Comparison of ENCODE assay signal across 7 cellular contexts in genomic region chr11:100749887-100750565, GRCh38.
DNase-seq lines count a peak whose midpoint lies in the region; ATAC-seq, FAIRE-seq and TF ChIP-seq lines count a peak whose summit lies in the region.
"Not testable (repeated sequence)": the region's sequence is repeated elsewhere in the genome, so short reads cannot be mapped to it uniquely, and the experiment has no call there.

No MANE protein-coding gene starts in this region.

- not testable (repeated sequence) for H3K9ac ChIP-seq in GM12878 (ENCODE audit: control insufficient read depth, insufficient read depth, low read length); endodermal cell (ENCODE audit: extremely low read depth, low read length, poor library complexity, severe bottlenecking)

- H3K36me3 Mint-ChIP-seq in endodermal cell (ENCODE audit: low read depth): peaks cover 41% of the 10 kb centered on the region
- peaks cover 14% of the 10 kb centered on the region for H3K36me3 Mint-ChIP-seq in mesothelial cell of epicardium

- RAD21 ChIA-PET in GM12878 (lab: Charles Lee; ENCODE audit: unreplicated experiment): not testable (repeated sequence)

- not testable (repeated sequence) for H3K79me2 ChIP-seq in GM12878 (ENCODE audit: control insufficient read depth, insufficient read depth, low read length)

- FAIRE-seq in GM12878 (lab: Jason Lieb, UNC): not testable (repeated sequence)

- not testable (repeated sequence) for H3K4me2 ChIP-seq in GM12878 (ENCODE audit: control insufficient read depth, insufficient read depth)

- TF ChIP-seq EP300 in GM12878 (IDR thresholded peaks at IDR 0.05; ENCODE audit: borderline replicate concordance in 1 of 2, control insufficient read depth in 1 of 2, low read depth in 2 of 2, low read length in 2 of 2): not testable (repeated sequence)

- TF ChIP-seq POLR2A in GM12878 (IDR thresholded peaks at IDR 0.05; ENCODE audit: low read depth, low read length): not testable (repeated sequence)

- H3K4me1 ChIP-seq in HEK293 (ENCODE audit: control insufficient read depth, insufficient read depth, low read length); GM12878 (ENCODE audit: control insufficient read depth, insufficient read depth, low read length): not testable (repeated sequence)
- peaks cover 23% of the 10 kb centered on the region for H3K4me1 ChIP-seq in endodermal cell (ENCODE audit: control insufficient read depth, insufficient read depth, low read length)

- H3K9me3 ChIP-seq in HEK293 (ENCODE audit: control insufficient read depth, insufficient read depth, low read depth, low read length); MG63; GM12878 (replicated peaks; ENCODE audit: control insufficient read depth, insufficient read depth, low read length): not testable (repeated sequence)
- H3K9me3 ChIP-seq in endodermal cell (ENCODE audit: control insufficient read depth, low read length): peaks cover 17% of the 10 kb centered on the region

- peak; percentile 21; the same call in 1 of the 3 replicates for ATAC-seq in GM12878

- not testable (repeated sequence) for H3K27me3 ChIP-seq in MG63; GM12878 (replicated peaks in 1 of 2; ENCODE audit: control insufficient read depth in 2 of 2, insufficient read depth in 2 of 2, low read length in 1 of 2); endodermal cell (ENCODE audit: control insufficient read depth, insufficient read depth, low read length, poor library complexity, severe bottlenecking)

- H3K9me3 Mint-ChIP-seq in endodermal cell: peaks cover 19% of the 10 kb centered on the region
- H3K9me3 Mint-ChIP-seq in mesothelial cell of epicardium: peaks cover 12% of the 10 kb centered on the region

- POLR2A ChIA-PET in HEK293 (lab: Yijun Ruan, JAX); GM12878 (lab: Charles Lee): not testable (repeated sequence)

- TF ChIP-seq RAD21 in GM12878 (IDR thresholded peaks at IDR 0.05; ENCODE audit: insufficient read depth, low read depth, low read length): not testable (repeated sequence)

- not testable (repeated sequence) for H3K4me3 ChIP-seq in GM12865 (ENCODE audit: low read depth, low read length); HEK293 (ENCODE audit: low read depth, low read length); MG63; GM12878
- peak overlapping the region; percentile 61 for H3K4me3 ChIP-seq in endodermal cell (ENCODE audit: low read length)

- not testable (repeated sequence) for BruUV-seq in GM12878 (replicated peaks; lab: Mats Ljungman, UMichigan)

- SMC1A ChIA-PET in GM12878 (lab: Charles Lee; ENCODE audit: uncharacterized antibody, unreplicated experiment): not testable (repeated sequence)

- peaks cover 67% of the 10 kb centered on the region for H3K4me1 Mint-ChIP-seq in endodermal cell
- H3K4me1 Mint-ChIP-seq in mesothelial cell of epicardium: peaks cover 12% of the 10 kb centered on the region

- peak; percentile 96 for DNase-seq in A172 (ENCODE audit: low spot score)
- peak; percentile 37 for DNase-seq in GM12865 (ENCODE audit: low read depth)
- DNase-seq in MG63: peak; percentile 2
- DNase-seq in GM12878 (ENCODE audit: low read depth, low spot score); endodermal cell; mesothelial cell of epicardium (ENCODE audit: low spot score in 2 of 2, unreplicated experiment in 2 of 2): not testable (repeated sequence)

- not testable (repeated sequence) for H2AFZ ChIP-seq in GM12878 (ENCODE audit: control insufficient read depth, low read depth, low read length)

- CTCF ChIA-PET in HEK293 (lab: Yijun Ruan, JAX); GM12878 (lab: Yijun Ruan, JAX): not testable (repeated sequence)

- WGBS in GM12878 (ENCODE audit: insufficient coverage, insufficient replicate concordance, low lambda C conversion rate, missing lambda C conversion rate): 57% methylated on average over 10 of the region's 10 CpGs
- WGBS in endodermal cell (ENCODE audit: insufficient coverage in 1 of 2, insufficient read length in 1 of 2), 2 experiments: 94 to 100% methylated on average over 2 to 10 of the region's 10 CpGs

- not testable (repeated sequence) for H3K4me3 Mint-ChIP-seq in endodermal cell, mesothelial cell of epicardium

- H3K27me3 Mint-ChIP-seq in endodermal cell (ENCODE audit: insufficient read depth); mesothelial cell of epicardium (ENCODE audit: low read depth): not testable (repeated sequence)

- in situ Hi-C loops in GM12878 (cut with MboI): not testable (repeated sequence)

- intact Hi-C loops in GM12878 (cut with micrococcal nuclease; ENCODE audit: unreplicated experiment): not testable (repeated sequence)

- not testable (repeated sequence) for H3K27ac ChIP-seq in HEK293 (ENCODE audit: extremely low read depth, low read depth, low read length); GM12878 (ENCODE audit: control insufficient read depth, insufficient read depth); endodermal cell (ENCODE audit: low read depth, low read length)

- H3K36me3 ChIP-seq in HEK293 (ENCODE audit: control insufficient read depth in 2 of 2, insufficient read depth in 1 of 2, low read length in 2 of 2); MG63; GM12878 (ENCODE audit: control insufficient read depth in 2 of 2, insufficient read depth in 2 of 2, low read length in 1 of 2): not testable (repeated sequence)
- peaks cover 31% of the 10 kb centered on the region for H3K36me3 ChIP-seq in endodermal cell (ENCODE audit: control insufficient read depth, insufficient read depth, low read length)

- H3K27ac Mint-ChIP-seq in endodermal cell: peak overlapping the region; percentile 88
- H3K27ac Mint-ChIP-seq in mesothelial cell of epicardium: not testable (repeated sequence)

- not testable (repeated sequence) for H4K20me1 ChIP-seq in GM12878 (ENCODE audit: control insufficient read depth, insufficient read depth)

- not testable (repeated sequence) for TF ChIP-seq CTCF in GM12865 (IDR thresholded peaks at IDR 0.05; ENCODE audit: insufficient read depth, low read depth, low read length, missing control alignments); HEK293 (tag by site-specific recombination; IDR thresholded peaks at IDR 0.05); GM12878 (IDR thresholded peaks at IDR 0.05 in 2 of 3, conservative IDR thresholded peaks at IDR 0.05 in 1 of 3; ENCODE audit: control insufficient read depth in 2 of 3, extremely low read depth in 1 of 3, insufficient read depth in 1 of 3, low read depth in 3 of 3, low read length in 3 of 3)
- TF ChIP-seq CTCF in endodermal cell (conservative IDR thresholded peaks at IDR 0.05) (peak; percentile 40), mesothelial cell of epicardium (IDR thresholded peaks at IDR 0.05; ENCODE audit: unreplicated experiment) (peak; percentile 6)

TF ChIP-seq in HEK293, 187 proteins besides CTCF, POLR2A, EP300 and RAD21:
- TF ChIP-seq SETDB1 (IDR thresholded peaks at IDR 0.05; ENCODE audit: insufficient read length, low read length): peak; percentile 82

TF ChIP-seq in GM12878, 131 proteins besides CTCF, POLR2A, EP300 and RAD21:
- peak; percentile 44 for TF ChIP-seq JUNB (IDR thresholded peaks at IDR 0.05)
